ENCODE assay signal across 1 cellular context in the genomic region with DNA sequence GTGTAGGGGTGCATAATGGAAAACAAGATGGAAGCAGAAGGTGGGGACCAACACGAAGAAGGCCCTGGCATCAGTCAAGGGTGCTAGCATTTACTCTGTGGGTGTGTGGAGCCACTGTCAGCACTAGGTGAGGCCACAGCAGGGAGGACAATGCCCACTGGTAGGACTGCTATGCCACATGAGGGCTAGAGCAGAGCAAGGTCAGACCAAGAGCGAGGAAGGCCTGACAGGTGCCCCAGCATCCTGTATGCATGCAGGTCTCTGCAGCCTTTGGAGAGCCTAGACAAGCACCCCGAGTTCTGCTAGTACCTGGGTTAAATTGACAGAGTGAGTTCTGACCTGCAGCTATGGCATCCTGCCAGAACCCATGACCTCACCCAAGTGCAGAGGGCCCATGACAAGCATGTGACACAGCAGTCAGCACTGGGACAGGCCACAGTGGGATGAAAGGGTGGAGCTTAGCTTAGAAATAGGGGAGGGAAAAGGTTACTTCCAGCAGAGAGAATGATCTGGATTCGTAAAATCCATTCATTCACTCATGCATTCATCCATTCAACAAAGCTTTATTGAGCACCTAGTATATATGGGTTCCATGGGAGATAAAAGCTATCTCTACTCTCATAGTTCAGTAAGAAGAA.
A peak's percentile ranks its signal among the peaks of the same experiment; 100 is the strongest.
TF ChIP-seq lines count a peak whose summit lies in the region.

No MANE protein-coding gene starts in this region.

TF ChIP-seq in HepG2, 621 proteins besides CTCF, POLR2A, EP300 and RAD21 (continued from another document and continues in another):
- TF ChIP-seq, protein P1, sequence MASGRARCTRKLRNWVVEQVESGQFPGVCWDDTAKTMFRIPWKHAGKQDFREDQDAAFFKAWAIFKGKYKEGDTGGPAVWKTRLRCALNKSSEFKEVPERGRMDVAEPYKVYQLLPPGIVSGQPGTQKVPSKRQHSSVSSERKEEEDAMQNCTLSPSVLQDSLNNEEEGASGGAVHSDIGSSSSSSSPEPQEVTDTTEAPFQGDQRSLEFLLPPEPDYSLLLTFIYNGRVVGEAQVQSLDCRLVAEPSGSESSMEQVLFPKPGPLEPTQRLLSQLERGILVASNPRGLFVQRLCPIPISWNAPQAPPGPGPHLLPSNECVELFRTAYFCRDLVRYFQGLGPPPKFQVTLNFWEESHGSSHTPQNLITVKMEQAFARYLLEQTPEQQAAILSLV (CRISPR knock-in tag; IDR thresholded peaks at IDR 0.05; ENCODE audit: borderline replicate concordance): no peak
- TF ChIP-seq SRY (CRISPR knock-in tag; IDR thresholded peaks at IDR 0.05) (no peak), HOXA3 (CRISPR knock-in tag; IDR thresholded peaks at IDR 0.05) (no peak), HCFC1 (IDR thresholded peaks at IDR 0.05; ENCODE audit: low read depth, low read length) (no peak), ZNF124 (CRISPR knock-in tag; IDR thresholded peaks at IDR 0.05) (no peak), DNMT3B (CRISPR knock-in tag; conservative IDR thresholded peaks at IDR 0.05) (no peak), ARID2 (CRISPR knock-in tag; IDR thresholded peaks at IDR 0.05; ENCODE audit: borderline replicate concordance) (no peak), ZSCAN31 (CRISPR knock-in tag; IDR thresholded peaks at IDR 0.05; ENCODE audit: low read depth) (no peak), CCAR2 (optimal IDR thresholded peaks at IDR 0.05; ENCODE audit: low read depth, low read length) (no peak), ZNF780A (CRISPR knock-in tag; IDR thresholded peaks at IDR 0.05) (no peak), FOXJ3 (CRISPR knock-in tag; IDR thresholded peaks at IDR 0.05; ENCODE audit: borderline replicate concordance) (no peak), ZNF569 (CRISPR knock-in tag; IDR thresholded peaks at IDR 0.05; ENCODE audit: borderline replicate concordance) (no peak), ARNT (IDR thresholded peaks at IDR 0.05) (no peak), MIER3 (CRISPR knock-in tag; IDR thresholded peaks at IDR 0.05; ENCODE audit: borderline replicate concordance) (0 out of 2 replicates have a peak, but pooled peaks have one; percentile 26), RFXAP (CRISPR knock-in tag; IDR thresholded peaks at IDR 0.05; ENCODE audit: borderline replicate concordance) (no peak), POLR2AphosphoS2 (IDR thresholded peaks at IDR 0.05; ENCODE audit: low read depth, low read length) (no peak), SRSF1 (optimal IDR thresholded peaks at IDR 0.05; ENCODE audit: low read depth, low read length) (no peak), ZNF34 (CRISPR knock-in tag; IDR thresholded peaks at IDR 0.05; ENCODE audit: borderline replicate concordance) (no peak), ZNF335 (CRISPR knock-in tag; IDR thresholded peaks at IDR 0.05) (peak; percentile 54; the same call in 1 of the 2 replicates), HNRNPL (IDR thresholded peaks at IDR 0.05; ENCODE audit: low read depth, low read length) (no peak)
- TF ChIP-seq, protein P2, sequence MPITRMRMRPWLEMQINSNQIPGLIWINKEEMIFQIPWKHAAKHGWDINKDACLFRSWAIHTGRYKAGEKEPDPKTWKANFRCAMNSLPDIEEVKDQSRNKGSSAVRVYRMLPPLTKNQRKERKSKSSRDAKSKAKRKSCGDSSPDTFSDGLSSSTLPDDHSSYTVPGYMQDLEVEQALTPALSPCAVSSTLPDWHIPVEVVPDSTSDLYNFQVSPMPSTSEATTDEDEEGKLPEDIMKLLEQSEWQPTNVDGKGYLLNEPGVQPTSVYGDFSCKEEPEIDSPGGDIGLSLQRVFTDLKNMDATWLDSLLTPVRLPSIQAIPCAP (CRISPR knock-in tag; IDR thresholded peaks at IDR 0.05; ENCODE audit: low read depth): no peak
- TF ChIP-seq, protein P3, sequence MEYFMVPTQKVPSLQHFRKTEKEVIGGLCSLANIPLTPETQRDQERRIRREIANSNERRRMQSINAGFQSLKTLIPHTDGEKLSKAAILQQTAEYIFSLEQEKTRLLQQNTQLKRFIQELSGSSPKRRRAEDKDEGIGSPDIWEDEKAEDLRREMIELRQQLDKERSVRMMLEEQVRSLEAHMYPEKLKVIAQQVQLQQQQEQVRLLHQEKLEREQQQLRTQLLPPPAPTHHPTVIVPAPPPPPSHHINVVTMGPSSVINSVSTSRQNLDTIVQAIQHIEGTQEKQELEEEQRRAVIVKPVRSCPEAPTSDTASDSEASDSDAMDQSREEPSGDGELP (IDR thresholded peaks at IDR 0.05; ENCODE audit: borderline replicate concordance, low read depth): no peak
- TF ChIP-seq, protein P4, sequence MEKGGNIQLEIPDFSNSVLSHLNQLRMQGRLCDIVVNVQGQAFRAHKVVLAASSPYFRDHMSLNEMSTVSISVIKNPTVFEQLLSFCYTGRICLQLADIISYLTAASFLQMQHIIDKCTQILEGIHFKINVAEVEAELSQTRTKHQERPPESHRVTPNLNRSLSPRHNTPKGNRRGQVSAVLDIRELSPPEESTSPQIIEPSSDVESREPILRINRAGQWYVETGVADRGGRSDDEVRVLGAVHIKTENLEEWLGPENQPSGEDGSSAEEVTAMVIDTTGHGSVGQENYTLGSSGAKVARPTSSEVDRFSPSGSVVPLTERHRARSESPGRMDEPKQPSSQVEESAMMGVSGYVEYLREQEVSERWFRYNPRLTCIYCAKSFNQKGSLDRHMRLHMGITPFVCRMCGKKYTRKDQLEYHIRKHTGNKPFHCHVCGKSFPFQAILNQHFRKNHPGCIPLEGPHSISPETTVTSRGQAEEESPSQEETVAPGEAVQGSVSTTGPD (CRISPR knock-in tag; IDR thresholded peaks at IDR 0.05): no peak
- TF ChIP-seq, protein P5, sequence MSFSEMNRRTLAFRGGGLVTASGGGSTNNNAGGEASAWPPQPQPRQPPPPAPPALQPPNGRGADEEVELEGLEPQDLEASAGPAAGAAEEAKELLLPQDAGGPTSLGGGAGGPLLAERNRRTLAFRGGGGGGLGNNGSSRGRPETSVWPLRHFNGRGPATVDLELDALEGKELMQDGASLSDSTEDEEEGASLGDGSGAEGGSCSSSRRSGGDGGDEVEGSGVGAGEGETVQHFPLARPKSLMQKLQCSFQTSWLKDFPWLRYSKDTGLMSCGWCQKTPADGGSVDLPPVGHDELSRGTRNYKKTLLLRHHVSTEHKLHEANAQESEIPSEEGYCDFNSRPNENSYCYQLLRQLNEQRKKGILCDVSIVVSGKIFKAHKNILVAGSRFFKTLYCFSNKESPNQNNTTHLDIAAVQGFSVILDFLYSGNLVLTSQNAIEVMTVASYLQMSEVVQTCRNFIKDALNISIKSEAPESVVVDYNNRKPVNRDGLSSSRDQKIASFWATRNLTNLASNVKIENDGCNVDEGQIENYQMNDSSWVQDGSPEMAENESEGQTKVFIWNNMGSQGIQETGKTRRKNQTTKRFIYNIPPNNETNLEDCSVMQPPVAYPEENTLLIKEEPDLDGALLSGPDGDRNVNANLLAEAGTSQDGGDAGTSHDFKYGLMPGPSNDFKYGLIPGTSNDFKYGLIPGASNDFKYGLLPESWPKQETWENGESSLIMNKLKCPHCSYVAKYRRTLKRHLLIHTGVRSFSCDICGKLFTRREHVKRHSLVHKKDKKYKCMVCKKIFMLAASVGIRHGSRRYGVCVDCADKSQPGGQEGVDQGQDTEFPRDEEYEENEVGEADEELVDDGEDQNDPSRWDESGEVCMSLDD (CRISPR knock-in tag; IDR thresholded peaks at IDR 0.05; ENCODE audit: borderline replicate concordance): no peak
- TF ChIP-seq, protein P6, sequence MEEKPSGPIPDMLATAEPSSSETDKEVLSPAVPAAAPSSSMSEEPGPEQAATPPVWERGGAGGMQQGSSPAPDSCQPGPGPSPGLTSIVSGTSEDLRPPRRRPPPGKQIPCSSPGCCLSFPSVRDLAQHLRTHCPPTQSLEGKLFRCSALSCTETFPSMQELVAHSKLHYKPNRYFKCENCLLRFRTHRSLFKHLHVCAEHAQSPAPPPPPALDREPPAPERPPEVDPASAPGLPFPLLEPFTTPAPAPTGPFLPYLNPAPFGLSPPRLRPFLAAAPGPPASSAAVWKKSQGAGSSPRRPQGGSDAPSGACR (CRISPR knock-in tag; IDR thresholded peaks at IDR 0.05): no peak
- TF ChIP-seq, protein P7, sequence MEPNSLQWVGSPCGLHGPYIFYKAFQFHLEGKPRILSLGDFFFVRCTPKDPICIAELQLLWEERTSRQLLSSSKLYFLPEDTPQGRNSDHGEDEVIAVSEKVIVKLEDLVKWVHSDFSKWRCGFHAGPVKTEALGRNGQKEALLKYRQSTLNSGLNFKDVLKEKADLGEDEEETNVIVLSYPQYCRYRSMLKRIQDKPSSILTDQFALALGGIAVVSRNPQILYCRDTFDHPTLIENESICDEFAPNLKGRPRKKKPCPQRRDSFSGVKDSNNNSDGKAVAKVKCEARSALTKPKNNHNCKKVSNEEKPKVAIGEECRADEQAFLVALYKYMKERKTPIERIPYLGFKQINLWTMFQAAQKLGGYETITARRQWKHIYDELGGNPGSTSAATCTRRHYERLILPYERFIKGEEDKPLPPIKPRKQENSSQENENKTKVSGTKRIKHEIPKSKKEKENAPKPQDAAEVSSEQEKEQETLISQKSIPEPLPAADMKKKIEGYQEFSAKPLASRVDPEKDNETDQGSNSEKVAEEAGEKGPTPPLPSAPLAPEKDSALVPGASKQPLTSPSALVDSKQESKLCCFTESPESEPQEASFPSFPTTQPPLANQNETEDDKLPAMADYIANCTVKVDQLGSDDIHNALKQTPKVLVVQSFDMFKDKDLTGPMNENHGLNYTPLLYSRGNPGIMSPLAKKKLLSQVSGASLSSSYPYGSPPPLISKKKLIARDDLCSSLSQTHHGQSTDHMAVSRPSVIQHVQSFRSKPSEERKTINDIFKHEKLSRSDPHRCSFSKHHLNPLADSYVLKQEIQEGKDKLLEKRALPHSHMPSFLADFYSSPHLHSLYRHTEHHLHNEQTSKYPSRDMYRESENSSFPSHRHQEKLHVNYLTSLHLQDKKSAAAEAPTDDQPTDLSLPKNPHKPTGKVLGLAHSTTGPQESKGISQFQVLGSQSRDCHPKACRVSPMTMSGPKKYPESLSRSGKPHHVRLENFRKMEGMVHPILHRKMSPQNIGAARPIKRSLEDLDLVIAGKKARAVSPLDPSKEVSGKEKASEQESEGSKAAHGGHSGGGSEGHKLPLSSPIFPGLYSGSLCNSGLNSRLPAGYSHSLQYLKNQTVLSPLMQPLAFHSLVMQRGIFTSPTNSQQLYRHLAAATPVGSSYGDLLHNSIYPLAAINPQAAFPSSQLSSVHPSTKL (CRISPR knock-in tag; IDR thresholded peaks at IDR 0.05): 0 out of 2 replicates have a peak, but pooled peaks have one; percentile 26
- TF ChIP-seq, protein P8, sequence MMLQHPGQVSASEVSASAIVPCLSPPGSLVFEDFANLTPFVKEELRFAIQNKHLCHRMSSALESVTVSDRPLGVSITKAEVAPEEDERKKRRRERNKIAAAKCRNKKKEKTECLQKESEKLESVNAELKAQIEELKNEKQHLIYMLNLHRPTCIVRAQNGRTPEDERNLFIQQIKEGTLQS (CRISPR knock-in tag; IDR thresholded peaks at IDR 0.05): 0 out of 2 replicates have a peak, but pooled peaks have one; percentile 43
- TF ChIP-seq, protein P9, sequence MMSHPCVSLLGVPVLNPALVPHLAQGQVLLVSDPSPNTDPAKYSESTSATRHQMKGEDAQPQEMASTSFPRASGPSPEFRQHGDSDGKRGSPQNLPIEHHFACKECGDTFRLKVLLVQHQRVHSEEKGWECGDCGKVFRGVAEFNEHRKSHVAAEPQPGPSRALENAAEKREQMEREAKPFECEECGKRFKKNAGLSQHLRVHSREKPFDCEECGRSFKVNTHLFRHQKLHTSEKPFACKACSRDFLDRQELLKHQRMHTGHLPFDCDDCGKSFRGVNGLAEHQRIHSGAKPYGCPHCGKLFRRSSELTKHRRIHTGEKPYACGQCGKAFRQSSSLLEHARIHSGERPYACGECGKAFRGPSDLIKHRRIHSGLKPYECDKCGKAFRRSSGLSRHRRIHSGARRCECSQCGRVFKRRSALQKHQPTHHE (CRISPR knock-in tag; IDR thresholded peaks at IDR 0.05; ENCODE audit: borderline replicate concordance): no peak
- TF ChIP-seq, protein P10, sequence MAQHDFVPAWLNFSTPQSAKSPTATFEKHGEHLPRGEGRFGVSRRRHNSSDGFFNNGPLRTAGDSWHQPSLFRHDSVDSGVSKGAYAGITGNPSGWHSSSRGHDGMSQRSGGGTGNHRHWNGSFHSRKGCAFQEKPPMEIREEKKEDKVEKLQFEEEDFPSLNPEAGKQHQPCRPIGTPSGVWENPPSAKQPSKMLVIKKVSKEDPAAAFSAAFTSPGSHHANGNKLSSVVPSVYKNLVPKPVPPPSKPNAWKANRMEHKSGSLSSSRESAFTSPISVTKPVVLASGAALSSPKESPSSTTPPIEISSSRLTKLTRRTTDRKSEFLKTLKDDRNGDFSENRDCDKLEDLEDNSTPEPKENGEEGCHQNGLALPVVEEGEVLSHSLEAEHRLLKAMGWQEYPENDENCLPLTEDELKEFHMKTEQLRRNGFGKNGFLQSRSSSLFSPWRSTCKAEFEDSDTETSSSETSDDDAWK (CRISPR knock-in tag; IDR thresholded peaks at IDR 0.05): no peak
- TF ChIP-seq, protein P11, sequence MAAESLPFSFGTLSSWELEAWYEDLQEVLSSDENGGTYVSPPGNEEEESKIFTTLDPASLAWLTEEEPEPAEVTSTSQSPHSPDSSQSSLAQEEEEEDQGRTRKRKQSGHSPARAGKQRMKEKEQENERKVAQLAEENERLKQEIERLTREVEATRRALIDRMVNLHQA (CRISPR knock-in tag; IDR thresholded peaks at IDR 0.05): no peak
- TF ChIP-seq, protein P12, sequence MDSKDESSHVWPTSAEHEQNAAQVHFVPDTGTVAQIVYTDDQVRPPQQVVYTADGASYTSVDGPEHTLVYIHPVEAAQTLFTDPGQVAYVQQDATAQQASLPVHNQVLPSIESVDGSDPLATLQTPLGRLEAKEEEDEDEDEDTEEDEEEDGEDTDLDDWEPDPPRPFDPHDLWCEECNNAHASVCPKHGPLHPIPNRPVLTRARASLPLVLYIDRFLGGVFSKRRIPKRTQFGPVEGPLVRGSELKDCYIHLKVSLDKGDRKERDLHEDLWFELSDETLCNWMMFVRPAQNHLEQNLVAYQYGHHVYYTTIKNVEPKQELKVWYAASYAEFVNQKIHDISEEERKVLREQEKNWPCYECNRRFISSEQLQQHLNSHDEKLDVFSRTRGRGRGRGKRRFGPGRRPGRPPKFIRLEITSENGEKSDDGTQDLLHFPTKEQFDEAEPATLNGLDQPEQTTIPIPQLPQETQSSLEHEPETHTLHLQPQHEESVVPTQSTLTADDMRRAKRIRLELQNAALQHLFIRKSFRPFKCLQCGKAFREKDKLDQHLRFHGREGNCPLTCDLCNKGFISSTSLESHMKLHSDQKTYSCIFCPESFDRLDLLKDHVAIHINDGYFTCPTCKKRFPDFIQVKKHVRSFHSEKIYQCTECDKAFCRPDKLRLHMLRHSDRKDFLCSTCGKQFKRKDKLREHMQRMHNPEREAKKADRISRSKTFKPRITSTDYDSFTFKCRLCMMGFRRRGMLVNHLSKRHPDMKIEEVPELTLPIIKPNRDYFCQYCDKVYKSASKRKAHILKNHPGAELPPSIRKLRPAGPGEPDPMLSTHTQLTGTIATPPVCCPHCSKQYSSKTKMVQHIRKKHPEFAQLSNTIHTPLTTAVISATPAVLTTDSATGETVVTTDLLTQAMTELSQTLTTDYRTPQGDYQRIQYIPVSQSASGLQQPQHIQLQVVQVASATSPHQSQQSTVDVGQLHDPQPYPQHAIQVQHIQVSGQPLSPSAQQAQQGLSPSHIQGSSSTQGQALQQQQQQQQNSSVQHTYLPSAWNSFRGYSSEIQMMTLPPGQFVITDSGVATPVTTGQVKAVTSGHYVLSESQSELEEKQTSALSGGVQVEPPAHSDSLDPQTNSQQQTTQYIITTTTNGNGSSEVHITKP (CRISPR knock-in tag; IDR thresholded peaks at IDR 0.05; ENCODE audit: low read depth): 0 out of 2 replicates have a peak, but pooled peaks have one; percentile 31
- TF ChIP-seq, protein P13, sequence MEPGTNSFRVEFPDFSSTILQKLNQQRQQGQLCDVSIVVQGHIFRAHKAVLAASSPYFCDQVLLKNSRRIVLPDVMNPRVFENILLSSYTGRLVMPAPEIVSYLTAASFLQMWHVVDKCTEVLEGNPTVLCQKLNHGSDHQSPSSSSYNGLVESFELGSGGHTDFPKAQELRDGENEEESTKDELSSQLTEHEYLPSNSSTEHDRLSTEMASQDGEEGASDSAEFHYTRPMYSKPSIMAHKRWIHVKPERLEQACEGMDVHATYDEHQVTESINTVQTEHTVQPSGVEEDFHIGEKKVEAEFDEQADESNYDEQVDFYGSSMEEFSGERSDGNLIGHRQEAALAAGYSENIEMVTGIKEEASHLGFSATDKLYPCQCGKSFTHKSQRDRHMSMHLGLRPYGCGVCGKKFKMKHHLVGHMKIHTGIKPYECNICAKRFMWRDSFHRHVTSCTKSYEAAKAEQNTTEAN (CRISPR knock-in tag; conservative IDR thresholded peaks at IDR 0.05): no peak
